ENCODE assay signal across 1 cellular context in genomic region chr19:46427518-46427917, GRCh38.
TF ChIP-seq lines count a peak whose summit lies in the region.

No MANE protein-coding gene starts in this region.

TF ChIP-seq in WTC11, 78 proteins besides CTCF, POLR2A, EP300 and RAD21 (continued from another document):
- TF ChIP-seq OVOL2 (CRISPR knock-in tag; IDR thresholded peaks at IDR 0.05; ENCODE audit: borderline replicate concordance) = no peak
- TF ChIP-seq PREB (CRISPR knock-in tag; IDR thresholded peaks at IDR 0.05; ENCODE audit: borderline replicate concordance) = no peak
- no peak for TF ChIP-seq ZNF138 (CRISPR knock-in tag; conservative IDR thresholded peaks at IDR 0.05)
- TF ChIP-seq, protein P1, sequence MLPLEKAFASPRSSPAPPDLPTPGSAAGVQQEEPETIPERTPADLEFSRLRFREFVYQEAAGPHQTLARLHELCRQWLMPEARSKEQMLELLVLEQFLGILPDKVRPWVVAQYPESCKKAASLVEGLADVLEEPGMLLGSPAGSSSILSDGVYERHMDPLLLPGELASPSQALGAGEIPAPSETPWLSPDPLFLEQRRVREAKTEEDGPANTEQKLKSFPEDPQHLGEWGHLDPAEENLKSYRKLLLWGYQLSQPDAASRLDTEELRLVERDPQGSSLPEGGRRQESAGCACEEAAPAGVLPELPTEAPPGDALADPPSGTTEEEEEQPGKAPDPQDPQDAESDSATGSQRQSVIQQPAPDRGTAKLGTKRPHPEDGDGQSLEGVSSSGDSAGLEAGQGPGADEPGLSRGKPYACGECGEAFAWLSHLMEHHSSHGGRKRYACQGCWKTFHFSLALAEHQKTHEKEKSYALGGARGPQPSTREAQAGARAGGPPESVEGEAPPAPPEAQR (CRISPR knock-in tag; IDR thresholded peaks at IDR 0.05) = no peak
- TF ChIP-seq MLX (CRISPR knock-in tag; IDR thresholded peaks at IDR 0.05) = no peak
- no peak for TF ChIP-seq ERG (CRISPR knock-in tag; IDR thresholded peaks at IDR 0.05)
- TF ChIP-seq ELF4 (CRISPR knock-in tag; IDR thresholded peaks at IDR 0.05; ENCODE audit: low read depth) = no peak
- no peak for TF ChIP-seq FOXK1 (CRISPR knock-in tag; IDR thresholded peaks at IDR 0.05)
- TF ChIP-seq, protein P2, sequence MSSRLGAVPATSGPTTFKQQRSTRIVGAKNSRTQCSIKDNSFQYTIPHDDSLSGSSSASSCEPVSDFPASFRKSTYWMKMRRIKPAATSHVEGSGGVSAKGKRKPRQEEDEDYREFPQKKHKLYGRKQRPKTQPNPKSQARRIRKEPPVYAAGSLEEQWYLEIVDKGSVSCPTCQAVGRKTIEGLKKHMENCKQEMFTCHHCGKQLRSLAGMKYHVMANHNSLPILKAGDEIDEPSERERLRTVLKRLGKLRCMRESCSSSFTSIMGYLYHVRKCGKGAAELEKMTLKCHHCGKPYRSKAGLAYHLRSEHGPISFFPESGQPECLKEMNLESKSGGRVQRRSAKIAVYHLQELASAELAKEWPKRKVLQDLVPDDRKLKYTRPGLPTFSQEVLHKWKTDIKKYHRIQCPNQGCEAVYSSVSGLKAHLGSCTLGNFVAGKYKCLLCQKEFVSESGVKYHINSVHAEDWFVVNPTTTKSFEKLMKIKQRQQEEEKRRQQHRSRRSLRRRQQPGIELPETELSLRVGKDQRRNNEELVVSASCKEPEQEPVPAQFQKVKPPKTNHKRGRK (CRISPR knock-in tag; IDR thresholded peaks at IDR 0.05; ENCODE audit: borderline replicate concordance) = no peak
- no peak for TF ChIP-seq RELA (CRISPR knock-in tag; IDR thresholded peaks at IDR 0.05; ENCODE audit: borderline replicate concordance)
- TF ChIP-seq ZNF121 (CRISPR knock-in tag; IDR thresholded peaks at IDR 0.05) = no peak
- TF ChIP-seq, protein P3, sequence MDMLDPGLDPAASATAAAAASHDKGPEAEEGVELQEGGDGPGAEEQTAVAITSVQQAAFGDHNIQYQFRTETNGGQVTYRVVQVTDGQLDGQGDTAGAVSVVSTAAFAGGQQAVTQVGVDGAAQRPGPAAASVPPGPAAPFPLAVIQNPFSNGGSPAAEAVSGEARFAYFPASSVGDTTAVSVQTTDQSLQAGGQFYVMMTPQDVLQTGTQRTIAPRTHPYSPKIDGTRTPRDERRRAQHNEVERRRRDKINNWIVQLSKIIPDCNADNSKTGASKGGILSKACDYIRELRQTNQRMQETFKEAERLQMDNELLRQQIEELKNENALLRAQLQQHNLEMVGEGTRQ (CRISPR knock-in tag; IDR thresholded peaks at IDR 0.05) = no peak
- no peak for TF ChIP-seq ZNF263 (CRISPR knock-in tag; IDR thresholded peaks at IDR 0.05; ENCODE audit: low read depth)
- no peak for TF ChIP-seq ATF1 (CRISPR knock-in tag; IDR thresholded peaks at IDR 0.05)
TF ChIP-seq in WTC11: peak in this region for 0.
